Comparison of ENCODE assay signal across 11 cellular contexts in the genomic region with DNA sequence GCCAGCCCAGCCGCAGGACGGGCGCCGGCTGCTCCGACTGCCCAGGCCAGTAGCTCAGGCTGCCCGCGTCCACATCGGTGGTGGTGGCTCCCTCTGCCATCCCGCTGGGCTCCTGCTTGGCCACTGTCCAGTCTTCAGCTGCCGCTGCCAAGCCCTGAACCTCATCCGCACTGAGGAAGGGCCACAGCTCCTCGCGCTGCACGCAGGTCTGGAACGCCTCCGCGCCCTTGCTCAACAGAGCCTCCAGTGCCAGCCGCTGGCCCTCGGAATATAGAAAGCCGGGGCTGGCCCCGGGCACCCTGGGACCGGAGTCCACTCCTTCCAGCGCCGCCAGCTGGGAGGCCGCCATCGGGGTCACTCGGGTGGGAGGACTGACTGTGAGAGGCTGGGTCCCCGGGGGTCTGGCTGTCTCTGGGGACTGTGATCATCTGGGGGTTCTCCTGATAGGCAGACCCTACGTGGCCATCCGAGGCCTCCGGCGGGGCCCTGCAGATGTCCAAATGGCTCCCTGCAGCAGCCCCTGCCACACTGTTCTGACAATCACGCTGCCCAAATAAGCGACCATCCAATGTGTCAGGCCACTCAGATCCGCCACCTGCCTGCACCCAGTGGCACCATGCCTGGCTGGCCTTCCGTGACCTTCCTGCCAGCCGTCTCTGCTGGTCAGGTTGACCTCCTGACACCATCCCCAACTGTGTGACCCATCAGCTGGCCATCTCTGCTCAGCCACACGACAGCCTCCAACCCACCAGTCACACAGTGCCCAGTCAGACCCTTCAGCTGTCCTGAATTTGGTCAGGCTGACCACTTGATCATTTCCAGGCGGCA. TPM values are rescaled to one million over a fixed set of nuclear protein-coding genes. Genes with fewer than 3 reads are reported as not detected.
DNase-seq lines count a peak whose midpoint lies in the region; ATAC-seq and TF ChIP-seq lines count a peak whose summit lies in the region.
"Had no signal": no experiment of that assay in that cellular context is flagged by ENCODE, and none has a peak within 500 bp of the region (broad histone marks: within the 10 kb centered on the region; RNA-seq: fewer than 3 reads in every experiment).

No MANE protein-coding gene starts in this region.

- peaks cover 30% of the 10 kb centered on the region for H3K36me3 ChIP-seq in left ventricle myocardium inferior

- intact Hi-C loops in left cardiac atrium (cut with DNase I): no loop called here
- intact Hi-C loops in left ventricle myocardium inferior (cut with micrococcal nuclease): no loop called here

- H3K4me3 ChIP-seq in left ventricle myocardium inferior: no peak overlapping the region
- H3K4me3 ChIP-seq: gastroesophageal sphincter had no signal

- H3K27ac ChIP-seq in left ventricle myocardium inferior (replicated peaks) (no peak overlapping the region), caudate nucleus (ENCODE audit: low read depth, low read length) (no peak overlapping the region)

- H3K27me3 ChIP-seq in left ventricle myocardium inferior (ENCODE audit: low read depth): no peaks in the 10 kb centered on the region
- H3K27me3 ChIP-seq: gastroesophageal sphincter had no signal

- no peak for DNase-seq in left cardiac atrium
- DNase-seq in left ventricle myocardium inferior: no peak
- DNase-seq in caudate nucleus (lab: John Stamatoyannopoulos, UW): peak in 43 of 61 donors; percentile 7 to 74 (median 38)
- peak; percentile 98 for DNase-seq in myocyte (ENCODE audit: low read depth)
- DNase-seq in epidermal melanocyte (ENCODE audit: insufficient read length, low spot score): no peak
- DNase-seq in activated effector memory CD4-positive, alpha-beta T cell treated with anti-CD3 and anti-CD28 coated beads, Interleukin-2, amount 50 U/mL, for 16 hours: no peak
- DNase-seq: stimulated activated CD4-positive, alpha-beta T cell treated with anti-CD3 and anti-CD28 coated beads, Interleukin-4, amount 100 ng/mL, for 4 hours had no signal

- peaks cover 38% of the 10 kb centered on the region for H3K4me1 ChIP-seq in left ventricle myocardium inferior

- no peak for TF ChIP-seq CTCF in left ventricle myocardium inferior (IDR thresholded peaks at IDR 0.05; ENCODE audit: borderline replicate concordance)

- ATAC-seq in left cardiac atrium (peak; percentile 6 to 17), GM18520 (IDR thresholded peaks at IDR 0.05; ENCODE audit: unreplicated experiment) (no peak), GM21717 (IDR thresholded peaks at IDR 0.05; ENCODE audit: unreplicated experiment) (no peak)
- ATAC-seq: gastroesophageal sphincter had no signal

- H3K9me3 ChIP-seq in left ventricle myocardium inferior (replicated peaks): no peaks in the 10 kb centered on the region
- H3K9me3 ChIP-seq: gastroesophageal sphincter had no signal

RNA-seq across cellular contexts. Expression of a gene that starts 1.6 kb away (rescaled TPM):
- total RNA-seq in left cardiac atrium (under 1 TPM in 1 of 2 donors, not detected in 1; 0.32 TPM), left ventricle myocardium inferior (not detected), myocyte (5.1 and 7.9 TPM in 2 replicates)
- polyA plus RNA-seq in myocyte (2012): 0.77 TPM

RNA-seq across cellular contexts. Expression of a gene that starts 5.7 kb away (rescaled TPM):
- total RNA-seq in left cardiac atrium (100 to 1,000 TPM; 674 to 678 TPM), left ventricle myocardium inferior (530 TPM), myocyte (1,744 and 2,296 TPM in 2 replicates)
- polyA plus RNA-seq in myocyte (2012): 1,684 TPM

RNA-seq across cellular contexts. Expression of a gene that starts 6.1 kb away (rescaled TPM):
- total RNA-seq in left cardiac atrium (1 to 10 TPM; 9.0 to 9.3 TPM), left ventricle myocardium inferior (8.0 TPM), myocyte (11.0 and 16.5 TPM in 2 replicates)
- polyA plus RNA-seq in myocyte (2012): 13.6 TPM

RNA-seq across cellular contexts. Expression of a gene that starts 6.7 kb away (rescaled TPM):
- total RNA-seq in left cardiac atrium (not detected), left ventricle myocardium inferior (not detected), myocyte (not detected in 2 replicates)
- polyA plus RNA-seq in myocyte (2012): 0.10 TPM
- total RNA-seq: gastroesophageal sphincter, mononuclear cell had no signal

RNA-seq across cellular contexts. Expression of a gene that starts 23.9 kb away (rescaled TPM):
- total RNA-seq in left cardiac atrium (10 to 100 TPM in 1 of 2 donors, 1 to 10 TPM in 1; 2.0 to 15.1 TPM), left ventricle myocardium inferior (7.9 TPM), myocyte (6.9 and 17.0 TPM in 2 replicates)
- polyA plus RNA-seq in myocyte (2012): 10.0 TPM

Comparison
In these comparisons a context has a peak if more than half of its experiments do, and no peak if none do; other contexts are left out.
1. ATAC-seq: peak in left cardiac atrium (2 of 2); none in GM18520 (single experiment) and GM21717 (single experiment).
2. DNase-seq: peak in caudate nucleus (43 of 61) and myocyte (single experiment); none in left cardiac atrium (single experiment), left ventricle myocardium inferior (single experiment), epidermal melanocyte (single experiment) and activated effector memory CD4-positive, alpha-beta T cell treated with anti-CD3 and anti-CD28 coated beads, Interleukin-2, amount 50 U/mL, for 16 hours (single experiment).